In the genomic region with DNA sequence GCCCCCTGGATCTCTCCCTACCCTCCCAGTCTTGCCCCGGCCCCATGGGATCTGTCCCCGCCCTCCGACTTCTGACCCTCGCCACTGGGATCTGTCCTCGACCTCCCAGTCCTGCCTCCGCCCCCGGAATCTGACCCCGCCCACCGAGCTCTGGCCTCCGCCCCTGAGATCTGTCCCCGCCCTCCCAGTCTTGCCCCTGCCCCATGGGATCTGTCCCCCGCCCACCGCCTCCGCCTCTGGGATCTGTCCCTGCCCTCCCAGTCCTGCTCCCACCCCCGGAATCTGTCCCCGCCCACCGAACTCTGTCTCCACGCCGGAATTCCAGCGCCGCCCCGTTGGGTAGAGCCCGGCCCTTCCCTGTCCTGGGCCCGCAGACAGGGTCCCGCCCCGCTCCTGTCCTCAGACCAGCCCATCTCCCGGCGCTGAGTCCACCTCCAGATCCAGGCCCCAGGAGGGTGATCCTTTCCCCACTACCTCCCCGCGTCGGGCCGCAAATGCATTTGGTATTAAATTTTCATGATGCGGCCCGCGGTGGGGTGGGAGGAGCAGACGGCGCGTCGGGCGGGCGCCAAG, we compare ENCODE assay signal across 9 cellular contexts. TPM values are rescaled to one million over a fixed set of nuclear protein-coding genes. Genes with fewer than 3 reads are reported as not detected.
DNase-seq lines count a peak whose midpoint lies in the region; ATAC-seq and TF ChIP-seq lines count a peak whose summit lies in the region.
"Had no signal": no experiment of that assay in that cellular context is flagged by ENCODE, and none has a peak within 500 bp of the region (broad histone marks: within the 10 kb centered on the region; RNA-seq: fewer than 3 reads in every experiment).

No MANE protein-coding gene starts in this region.

- H3K4ac ChIP-seq in trophoblast cell (ENCODE audit: low read depth, low read length), result no peak overlapping the region

- H3K27ac ChIP-seq in C4-2B (peak overlapping the region; percentile 61), trophoblast cell (ENCODE audit: low read depth, low read length) (no peak overlapping the region)

- no peak overlapping the region for H2AK5ac ChIP-seq in trophoblast cell (ENCODE audit: low read length)

- H3K36me3 ChIP-seq in trophoblast cell (ENCODE audit: control insufficient read depth in 1 of 2, insufficient read depth in 2 of 2, low read length in 2 of 2), result peaks cover 12 to 16% of the 10 kb centered on the region in 2 experiments

- peak overlapping the region; percentile 3 for H3K18ac ChIP-seq in trophoblast cell (ENCODE audit: low read length)

- H3K79me2 ChIP-seq in trophoblast cell (ENCODE audit: control insufficient read depth, insufficient read depth, low read length, poor library complexity), result peaks cover 3% of the 10 kb centered on the region

- peak overlapping the region; percentile 7 for H2BK120ac ChIP-seq in trophoblast cell (ENCODE audit: insufficient read depth, low read length, poor library complexity)

- TF ChIP-seq CTCF in C4-2B (conservative IDR thresholded peaks at IDR 0.05), result no peak

- H4K91ac ChIP-seq in trophoblast cell (ENCODE audit: low read depth, low read length), result peak overlapping the region; percentile 49

- peaks cover 46% of the 10 kb centered on the region for H3K27me3 Mint-ChIP-seq in activated naive CD8-positive, alpha-beta T cell treated with anti-CD3 and anti-CD28 coated beads, Interleukin-2, amount 50 U/mL, for 24 hours

- H3K4me1 ChIP-seq in trophoblast cell (ENCODE audit: control insufficient read depth in 1 of 2, insufficient read depth in 2 of 2, low read length in 2 of 2), result no peaks in the 10 kb centered on the region

- peaks cover 25% of the 10 kb centered on the region for H3K4me1 Mint-ChIP-seq in activated naive CD8-positive, alpha-beta T cell treated with anti-CD3 and anti-CD28 coated beads, Interleukin-2, amount 50 U/mL, for 24 hours

- H3K4me3 Mint-ChIP-seq in activated naive CD8-positive, alpha-beta T cell treated with anti-CD3 and anti-CD28 coated beads, Interleukin-2, amount 50 U/mL, for 24 hours, result peak overlapping the region; percentile 76

- peak overlapping the region; percentile 57 for H3K9ac ChIP-seq in trophoblast cell (ENCODE audit: low read length)

- peak overlapping the region; percentile 35 for H2AFZ ChIP-seq in trophoblast cell (ENCODE audit: insufficient read depth, low read length, poor library complexity)

- H3K36me3 Mint-ChIP-seq in activated naive CD8-positive, alpha-beta T cell treated with anti-CD3 and anti-CD28 coated beads, Interleukin-2, amount 50 U/mL, for 24 hours (ENCODE audit: low read depth), result peaks cover 7% of the 10 kb centered on the region

- H3K9me3 ChIP-seq in trophoblast cell (ENCODE audit: insufficient read depth, low read depth, low read length), result peaks cover 5% of the 10 kb centered on the region

- peaks cover 43% of the 10 kb centered on the region for H3K27me3 ChIP-seq in trophoblast cell (ENCODE audit: insufficient read depth, low read length)

- H3K4me2 ChIP-seq in trophoblast cell (ENCODE audit: low read length), result peak overlapping the region; percentile 94

- peak overlapping the region; percentile 4 for H3K14ac ChIP-seq in trophoblast cell (ENCODE audit: low read length)

- ATAC-seq in activated naive CD8-positive, alpha-beta T cell treated with anti-CD3 and anti-CD28 coated beads, Interleukin-2, amount 50 U/mL, for 24 hours, result peak; percentile 8

- intact Hi-C loops in cardiac septum (cut with DNase I), result loop anchor here (1.0 to 2.0 kb wide), 2 partner anchors 51 to 80 kb away; a partner anchor contains a TSS

- no peak overlapping the region for H3K27ac Mint-ChIP-seq in activated naive CD8-positive, alpha-beta T cell treated with anti-CD3 and anti-CD28 coated beads, Interleukin-2, amount 50 U/mL, for 24 hours

- WGBS in trophoblast cell (ENCODE audit: extremely low coverage, insufficient coverage, insufficient read length), result no CpG with 5 or more reads among the region's 41 CpGs

- H4K8ac ChIP-seq in trophoblast cell (ENCODE audit: low read depth, low read length), result peak overlapping the region; percentile 8

- H3K23ac ChIP-seq in trophoblast cell (ENCODE audit: low read length), result no peak overlapping the region

- H3K79me1 ChIP-seq in trophoblast cell (ENCODE audit: low read length), result peaks cover 5% of the 10 kb centered on the region

- H3K9me3 Mint-ChIP-seq in activated naive CD8-positive, alpha-beta T cell treated with anti-CD3 and anti-CD28 coated beads, Interleukin-2, amount 50 U/mL, for 24 hours, result no peaks in the 10 kb centered on the region

- no peak overlapping the region for H2BK5ac ChIP-seq in trophoblast cell (ENCODE audit: low read depth, low read length, poor library complexity)

- peak overlapping the region; percentile 75 for H3K4me3 ChIP-seq in trophoblast cell (ENCODE audit: low read depth, low read length)

- peak; percentile 77 for DNase-seq in GM19240 (ENCODE audit: insufficient read length, low spot score)
- peak in 63 of 76 experiments; percentile 15 to 92 (median 75) for DNase-seq in HUDEP-2 (lab: John Stamatoyannopoulos, UW; ENCODE audit: unreplicated experiment in 76 of 76)
- peak; percentile 93 for DNase-seq in RPMI7951 (ENCODE audit: low read depth)
- peak; percentile 77 for DNase-seq in activated naive CD8-positive, alpha-beta T cell treated with anti-CD3 and anti-CD28 coated beads, Interleukin-2, amount 50 U/mL, for 24 hours
- peak; percentile 96 for DNase-seq in cardiac septum (ENCODE audit: low spot score)
- peak; percentile 88 to 92 for DNase-seq in trophoblast cell
- DNase-seq in midbrain (lab: John Stamatoyannopoulos, UW), result no peak

- peak overlapping the region; percentile 14 for H4K12ac ChIP-seq in trophoblast cell (ENCODE audit: low read depth, low read length)

- H2BK12ac ChIP-seq in trophoblast cell (ENCODE audit: low read length), result no peak overlapping the region

RNA-seq across cellular contexts. Expression of a gene that starts 1.6 kb away (rescaled TPM):
- total RNA-seq in RPMI7951 (2014; rRNA removed; shearing (Covaris generic)), result 0.84 and 1.9 TPM in 2 replicates
- 1.6 TPM for total RNA-seq in cardiac septum
- polyA plus RNA-seq in trophoblast cell (2013), result 0.12 and 0.16 TPM in 2 replicates

RNA-seq across cellular contexts. Expression of a gene that starts 8.7 kb away (rescaled TPM):
- 176 and 221 TPM in 2 replicates for total RNA-seq in RPMI7951 (2014; rRNA removed; shearing (Covaris generic))
- 24.2 TPM for total RNA-seq in cardiac septum
- 67.0 and 67.7 TPM in 2 replicates for polyA plus RNA-seq in trophoblast cell (2013)

RNA-seq across cellular contexts. Expression of a gene that starts 10.1 kb away (rescaled TPM):
- 12.9 and 20.3 TPM in 2 replicates for total RNA-seq in RPMI7951 (2014; rRNA removed; shearing (Covaris generic))
- total RNA-seq in cardiac septum, result 7.7 TPM
- polyA plus RNA-seq in trophoblast cell (2013), result 14.8 and 16.7 TPM in 2 replicates

RNA-seq across cellular contexts. Expression of a gene that starts 17.7 kb away (rescaled TPM):
- not detected in 2 replicates for total RNA-seq in RPMI7951 (2014; rRNA removed; shearing (Covaris generic))
- not detected for total RNA-seq in cardiac septum
- polyA plus RNA-seq in trophoblast cell (2013), result 0.03 and 0.04 TPM in 2 replicates
- total RNA-seq: T-helper 2 cell treated with Interferon-gamma antibody and Interleukin-4, amounts not matched to agents 100 ng/mL and 5 ng/mL, for 36 hours had no signal

RNA-seq across cellular contexts. Expression of a gene that starts 19.6 kb away (rescaled TPM):
- total RNA-seq in RPMI7951 (2014; rRNA removed; shearing (Covaris generic)), result not detected in 2 replicates
- not detected for total RNA-seq in cardiac septum
- polyA plus RNA-seq in trophoblast cell (2013), result not detected in 2 replicates
- total RNA-seq: T-helper 2 cell treated with Interferon-gamma antibody and Interleukin-4, amounts not matched to agents 100 ng/mL and 5 ng/mL, for 36 hours had no signal
